7 cellular contexts compared by ENCODE assay signal in genomic region chr14:95460647-95461478, GRCh38. TPM values are rescaled to one million over a fixed set of nuclear protein-coding genes. Genes with fewer than 3 reads are reported as not detected.
A peak's percentile ranks its signal among the peaks of the same experiment; 100 is the strongest.
DNase-seq lines count a peak whose midpoint lies in the region; ATAC-seq and TF ChIP-seq lines count a peak whose summit lies in the region.

No MANE protein-coding gene starts in this region.

- H3K27me3 Mint-ChIP-seq in osteocyte (ENCODE audit: unreplicated experiment): no peaks in the 10 kb centered on the region
- no peaks in the 10 kb centered on the region for H3K27me3 Mint-ChIP-seq in activated naive CD8-positive, alpha-beta T cell treated with anti-CD3 and anti-CD28 coated beads for 36 hours

- H3K27me3 ChIP-seq in H7 (ENCODE audit: control insufficient read depth, insufficient read depth, low read length): peaks cover 2% of the 10 kb centered on the region; the same call in 1 of the 2 replicates

- DNase-seq in H7 (peak; percentile 77), NCI-H460 (ENCODE audit: extremely low read depth, low read depth) (peak; percentile 3), osteocyte (ENCODE audit: extremely low spot score, unreplicated experiment) (peak; percentile 89), Kasumi-1 (lab: John Stamatoyannopoulos, UW) (no peak)
- DNase-seq in activated naive CD8-positive, alpha-beta T cell treated with anti-CD3 and anti-CD28 coated beads for 36 hours: no peak

- H3K4me3 ChIP-seq in H7 (ENCODE audit: insufficient read depth, low read depth, low read length): no peak overlapping the region

- ATAC-seq in esophagus mucosa (peak; percentile 85), GM21526 (IDR thresholded peaks at IDR 0.05; ENCODE audit: low FRiP score, unreplicated experiment) (no peak)

- no peaks in the 10 kb centered on the region for H3K9me3 Mint-ChIP-seq in osteocyte (ENCODE audit: unreplicated experiment)
- no peaks in the 10 kb centered on the region for H3K9me3 Mint-ChIP-seq in activated naive CD8-positive, alpha-beta T cell treated with anti-CD3 and anti-CD28 coated beads for 36 hours

- peaks cover 36% of the 10 kb centered on the region for H3K4me1 Mint-ChIP-seq in osteocyte (ENCODE audit: unreplicated experiment)
- peaks cover 59% of the 10 kb centered on the region for H3K4me1 Mint-ChIP-seq in activated naive CD8-positive, alpha-beta T cell treated with anti-CD3 and anti-CD28 coated beads for 36 hours

- peak overlapping the region; percentile 50 for H3K4me3 Mint-ChIP-seq in osteocyte (ENCODE audit: unreplicated experiment)
- no peak overlapping the region for H3K4me3 Mint-ChIP-seq in activated naive CD8-positive, alpha-beta T cell treated with anti-CD3 and anti-CD28 coated beads for 36 hours

- H3K36me3 ChIP-seq in H7 (replicated peaks; ENCODE audit: control insufficient read depth, insufficient read depth, low read length): no peaks in the 10 kb centered on the region

- no peak for TF ChIP-seq CTCF in osteocyte (IDR thresholded peaks at IDR 0.05)

- H3K36me3 Mint-ChIP-seq in osteocyte (ENCODE audit: unreplicated experiment): peaks cover 56% of the 10 kb centered on the region
- H3K36me3 Mint-ChIP-seq in activated naive CD8-positive, alpha-beta T cell treated with anti-CD3 and anti-CD28 coated beads for 36 hours: peaks cover 47% of the 10 kb centered on the region

- peak overlapping the region; percentile 86 for H3K27ac Mint-ChIP-seq in osteocyte (ENCODE audit: unreplicated experiment)
- no peak overlapping the region for H3K27ac Mint-ChIP-seq in activated naive CD8-positive, alpha-beta T cell treated with anti-CD3 and anti-CD28 coated beads for 36 hours

RNA-seq across cellular contexts. Expression of gene SYNE3, which starts 55.6 kb away (rescaled TPM):
- 0.31 and 0.63 TPM in 2 replicates for total RNA-seq in H7 (2014; rRNA removed; shearing (Covaris generic))
- 2.7 and 4.0 TPM in 2 replicates for total RNA-seq in NCI-H460 (2014; rRNA removed; shearing (Covaris generic))
- polyA plus RNA-seq in NCI-H460 (2014; cell fraction: nucleus; rRNA removed): 1.1 and 2.6 TPM in 2 replicates
- total RNA-seq in esophagus mucosa: 1.9 TPM
- total RNA-seq in osteocyte: 105 and 114 TPM in 2 replicates
- total RNA-seq in activated naive CD8-positive, alpha-beta T cell treated with anti-CD3 and anti-CD28 coated beads for 36 hours: 10 to 100 TPM; 38.0 to 38.8 TPM

Comparison
In these comparisons a context has a peak if more than half of its experiments do, and no peak if none do; other contexts are left out.
1. DNase-seq: peak in H7 (single experiment), NCI-H460 (single experiment) and osteocyte (single experiment); none in Kasumi-1 (0 of 2) and activated naive CD8-positive, alpha-beta T cell treated with anti-CD3 and anti-CD28 coated beads for 36 hours (single experiment).